In the genomic region with DNA sequence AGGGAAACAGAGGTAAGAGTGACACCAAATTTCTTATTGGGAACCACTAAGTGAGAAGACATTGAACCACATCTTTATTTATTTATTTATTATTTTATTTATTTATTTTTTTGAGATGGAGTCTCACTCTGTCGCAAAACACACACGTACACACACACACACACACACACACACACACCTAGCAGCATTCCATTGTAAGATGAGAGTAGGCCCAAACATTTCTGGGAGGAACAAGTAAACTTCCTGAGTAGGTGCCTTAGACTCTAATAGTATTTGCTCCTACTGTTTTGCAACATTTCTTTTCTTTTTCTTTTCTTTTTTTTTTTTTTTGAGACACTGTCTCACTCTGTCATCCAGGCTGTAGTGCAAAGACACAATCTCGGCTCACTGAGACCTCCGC, we compare ENCODE assay signal across 24 cellular contexts. TPM values are rescaled to one million over a fixed set of nuclear protein-coding genes. Genes with fewer than 3 reads are reported as not detected.
A peak's percentile ranks its signal among the peaks of the same experiment; 100 is the strongest.
DNase-seq lines count a peak whose midpoint lies in the region; ATAC-seq, FAIRE-seq and TF ChIP-seq lines count a peak whose summit lies in the region.
"Had no signal": no experiment of that assay in that cellular context is flagged by ENCODE, and none has a peak within 500 bp of the region (broad histone marks: within the 10 kb centered on the region; RNA-seq: fewer than 3 reads in every experiment).

No MANE protein-coding gene starts in this region.

- no peaks in the 10 kb centered on the region for H3K36me3 Mint-ChIP-seq in type B pancreatic cell
- H3K36me3 Mint-ChIP-seq: CD8-positive, alpha-beta T cell had no signal

- peak; percentile 15 for FAIRE-seq in frontal cortex (lab: Jason Lieb, UNC)
- FAIRE-seq: A549, D721Med, G401.6, GM12891, GM19239 had no signal

- H3K9me3 Mint-ChIP-seq in type B pancreatic cell, result no peaks in the 10 kb centered on the region
- H3K9me3 Mint-ChIP-seq: CD4-positive, alpha-beta T cell; CD8-positive, alpha-beta T cell had no signal

- H3K27ac ChIP-seq in HEK293 (ENCODE audit: extremely low read depth, low read depth, low read length) (no peak overlapping the region), RWPE1 (peak overlapping the region; percentile 99)
- H3K27ac ChIP-seq: BLaER1 treated with 17β-estradiol and CSF1 and Interleukin-3, amounts not matched to agents 10 nM and 100 nM; C4-2B had no signal

- peaks cover 6% of the 10 kb centered on the region; the same call in 1 of the 2 replicates for H3K4me1 ChIP-seq in HEK293 (ENCODE audit: control insufficient read depth, insufficient read depth, low read length)

- H3K36me3 ChIP-seq in HEK293 (ENCODE audit: control insufficient read depth in 2 of 2, insufficient read depth in 1 of 2, low read length in 2 of 2), result no peaks in the 10 kb centered on the region
- H3K36me3 ChIP-seq: BLaER1 treated with 17β-estradiol and CSF1 and Interleukin-3, amounts not matched to agents 10 nM and 100 nM had no signal

- H3K4me3 Mint-ChIP-seq in type B pancreatic cell, result no peak overlapping the region
- H3K4me3 Mint-ChIP-seq: B cell; CD4-positive, alpha-beta T cell; CD8-positive, alpha-beta T cell had no signal

- no peaks in the 10 kb centered on the region for H3K9me3 ChIP-seq in HEK293 (ENCODE audit: control insufficient read depth, insufficient read depth, low read depth, low read length)
- H3K9me3 ChIP-seq: A549; BLaER1 treated with 17β-estradiol and CSF1 and Interleukin-3, amounts not matched to agents 10 nM and 100 nM; Caco-2 had no signal

- no peak overlapping the region for H3K4me3 ChIP-seq in HEK293 (ENCODE audit: low read depth, low read length)
- H3K4me3 ChIP-seq: A549; BLaER1 treated with 17β-estradiol and CSF1 and Interleukin-3, amounts not matched to agents 10 nM and 100 nM had no signal

- CTCF ChIA-PET in HEK293 (lab: Yijun Ruan, JAX) (no interaction called here), RWPE1 (lab: Yijun Ruan, JAX) (no interaction called here)

- ATAC-seq in HG03565 (IDR thresholded peaks at IDR 0.05; ENCODE audit: unreplicated experiment), result no peak
- no peak for ATAC-seq in GM19463 (IDR thresholded peaks at IDR 0.05; ENCODE audit: unreplicated experiment)
- ATAC-seq: A549; CD8-positive, alpha-beta T cell had no signal

- DNase-seq in RWPE1 (ENCODE audit: low spot score) (no peak), frontal cortex (ENCODE audit: low spot score in 2 of 2) (no peak), type B pancreatic cell (ENCODE audit: extremely low spot score, unreplicated experiment) (no peak), 8988T (no peak), NCI-H69 (lab: John Stamatoyannopoulos, UW) (no peak)
- DNase-seq: AML-193; Caco-2; Calu3; CD4-positive, alpha-beta T cell; CD8-positive, alpha-beta T cell; DMS79 treated with DMSO at 0.1 percent for 48 hours; GF-D8 had no signal

- TF ChIP-seq CTCF in HEK293 (tag by site-specific recombination; IDR thresholded peaks at IDR 0.05) (no peak), RWPE1 (conservative IDR thresholded peaks at IDR 0.05; ENCODE audit: low read depth) (no peak), type B pancreatic cell (conservative IDR thresholded peaks at IDR 0.05) (no peak)

- no peaks in the 10 kb centered on the region for H3K27me3 Mint-ChIP-seq in type B pancreatic cell
- H3K27me3 Mint-ChIP-seq: B cell had no signal

- POLR2A ChIA-PET in HEK293 (lab: Yijun Ruan, JAX), result no interaction called here
- POLR2A ChIA-PET in RWPE1 (lab: Yijun Ruan, JAX; ENCODE audit: low non-redundant PET), result no interaction called here

- peaks cover 13% of the 10 kb centered on the region for H3K4me1 Mint-ChIP-seq in type B pancreatic cell (ENCODE audit: unreplicated experiment)
- H3K4me1 Mint-ChIP-seq: B cell had no signal

- peak overlapping the region; percentile 89 for H3K27ac Mint-ChIP-seq in type B pancreatic cell
- H3K27ac Mint-ChIP-seq: B cell; CD4-positive, alpha-beta T cell; CD8-positive, alpha-beta T cell had no signal

TF ChIP-seq in HEK293, 187 proteins besides CTCF, POLR2A, EP300 and RAD21:
- TF ChIP-seq ZNF426 (tag by site-specific recombination; IDR thresholded peaks at IDR 0.05), result peak; percentile 20
- no peak for TF ChIP-seq ZNF48 (tag by site-specific recombination; IDR thresholded peaks at IDR 0.05)

RNA-seq across cellular contexts. Expression of gene CDC42BPB, which starts 7.1 kb away (rescaled TPM):
- total RNA-seq in frontal cortex (64.0 TPM), type B pancreatic cell (ENCODE audit: low replicate concordance) (83.6 and 88.6 TPM in 2 replicates)

RNA-seq across cellular contexts. Expression of gene LBHD2, which starts 19.6 kb away (rescaled TPM):
- total RNA-seq in frontal cortex (not detected), type B pancreatic cell (ENCODE audit: low replicate concordance) (not detected in 2 replicates)
- total RNA-seq: A172; B cell; Caco-2; Calu3; CD4-positive, alpha-beta T cell; CD8-positive, alpha-beta T cell had no signal

RNA-seq across cellular contexts. Expression of gene EXOC3L4, which starts 30.1 kb away (rescaled TPM):
- total RNA-seq in frontal cortex (0.82 TPM), type B pancreatic cell (ENCODE audit: low replicate concordance) (4.0 and 4.1 TPM in 2 replicates)
- total RNA-seq: B cell; CD4-positive, alpha-beta T cell; CD8-positive, alpha-beta T cell had no signal

RNA-seq across cellular contexts. Expression of gene TNFAIP2, which starts 58.8 kb away (rescaled TPM):
- total RNA-seq in frontal cortex (11.8 TPM), type B pancreatic cell (ENCODE audit: low replicate concordance) (21.5 and 28.5 TPM in 2 replicates)
